Comparison of ENCODE assay signal across 9 cellular contexts in genomic region chr7:2037301-2037804, GRCh38.
DNase-seq lines count a peak whose midpoint lies in the region; ATAC-seq and TF ChIP-seq lines count a peak whose summit lies in the region.
"Had no signal": no experiment of that assay in that cellular context is flagged by ENCODE, and none has a peak within 500 bp of the region (broad histone marks: within the 10 kb centered on the region; RNA-seq: fewer than 3 reads in every experiment).

No MANE protein-coding gene starts in this region.

- in situ Hi-C loops in mammary epithelial cell (cut with MboI; ENCODE audit: low sequenced_read_pairs in 2 of 2) = no loop called here

- H3K9me3 ChIP-seq in mammary epithelial cell (replicated peaks; ENCODE audit: insufficient read depth, low read length) = no peaks in the 10 kb centered on the region
- no peaks in the 10 kb centered on the region for H3K9me3 ChIP-seq in muscle layer of duodenum (ENCODE audit: control insufficient read depth in 1 of 2, low read length in 2 of 2)
- no peaks in the 10 kb centered on the region for H3K9me3 ChIP-seq in aorta (ENCODE audit: control insufficient read depth, low read length)

- ATAC-seq in aorta (ENCODE audit: low FRiP score) (peak; percentile 23), GM18909 (IDR thresholded peaks at IDR 0.05; ENCODE audit: poor library complexity, unreplicated experiment) (no peak)

- H3K27ac ChIP-seq in mammary epithelial cell (ENCODE audit: insufficient read depth, low read depth, low read length) (no peak overlapping the region), muscle layer of duodenum (ENCODE audit: low read length) (no peak overlapping the region), aorta (ENCODE audit: low read depth in 1 of 2, low read length in 2 of 2) (no peak overlapping the region)

- H3K4me3 ChIP-seq in mammary epithelial cell (replicated peaks in 1 of 3; ENCODE audit: insufficient read depth in 1 of 3, low read depth in 2 of 3, low read length in 3 of 3) (no peak overlapping the region), muscle layer of duodenum (ENCODE audit: low read depth in 1 of 2, low read length in 2 of 2) (peak overlapping the region; percentile 46 to 51), aorta (ENCODE audit: low read length in 2 of 2) (no peak overlapping the region)

- no peak overlapping the region for H2AFZ ChIP-seq in mammary epithelial cell (ENCODE audit: low read depth, low read length)

- CTCF ChIA-PET in mammary epithelial cell (lab: Charles Lee; ENCODE audit: low non-redundant PET) = no interaction called here

- no TSS peak for BruUV-seq in mammary epithelial cell (replicated peaks; lab: Mats Ljungman, UMichigan)

- no peaks in the 10 kb centered on the region for H3K79me2 ChIP-seq in mammary epithelial cell (ENCODE audit: insufficient read depth, low read length)

- H3K36me3 ChIP-seq in mammary epithelial cell (ENCODE audit: insufficient read depth, low read length) (no peaks in the 10 kb centered on the region), muscle layer of duodenum (ENCODE audit: control insufficient read depth in 1 of 2, insufficient read depth in 2 of 2, low read length in 2 of 2) (peaks cover 0 to 3% of the 10 kb centered on the region in 2 donors), aorta (ENCODE audit: control insufficient read depth in 1 of 2, insufficient read depth in 2 of 2, low read length in 1 of 2) (no peaks in the 10 kb centered on the region)

- TF ChIP-seq CTCF in mammary epithelial cell (conservative IDR thresholded peaks at IDR 0.05 in 1 of 2, IDR thresholded peaks at IDR 0.05 in 1 of 2; ENCODE audit: extremely low read depth in 1 of 2, insufficient read depth in 1 of 2, low read depth in 1 of 2, low read length in 2 of 2) (no peak), GM10266 (IDR thresholded peaks at IDR 0.05; ENCODE audit: control insufficient read depth, insufficient read depth, low read depth, missing control alignments) (no peak)

- WGBS in mammary epithelial cell (ENCODE audit: low coverage, missing lambda C conversion rate) = 93% methylated on average over 16 of the region's 17 CpGs
- WGBS in aorta, 2 donors = 37 to 41% methylated on average over 17 of the region's 17 CpGs

- H3K4me1 ChIP-seq in mammary epithelial cell (ENCODE audit: insufficient read depth, low read length) = peaks cover 8% of the 10 kb centered on the region
- H3K4me1 ChIP-seq in muscle layer of duodenum (ENCODE audit: control insufficient read depth in 1 of 2, insufficient read depth in 2 of 2, low read length in 2 of 2) = peaks cover 0 to 4% of the 10 kb centered on the region in 2 donors
- no peaks in the 10 kb centered on the region for H3K4me1 ChIP-seq in aorta (ENCODE audit: control insufficient read depth in 1 of 2, insufficient read depth in 2 of 2, low read length in 2 of 2)

- no peaks in the 10 kb centered on the region for H3K27me3 ChIP-seq in mammary epithelial cell (ENCODE audit: insufficient read depth, low read length)
- H3K27me3 ChIP-seq in muscle layer of duodenum (ENCODE audit: low read depth, low read length) = no peaks in the 10 kb centered on the region
- H3K27me3 ChIP-seq in aorta (ENCODE audit: control insufficient read depth in 1 of 2, insufficient read depth in 2 of 2, low read length in 1 of 2) = no peaks in the 10 kb centered on the region

- peak overlapping the region; percentile 21 for H3K4me2 ChIP-seq in mammary epithelial cell (ENCODE audit: insufficient read depth, low read depth, low read length)

- H4K20me1 ChIP-seq in mammary epithelial cell (ENCODE audit: insufficient read depth, low read length) = no peaks in the 10 kb centered on the region

- DNase-seq in stimulated activated naive CD4-positive, alpha-beta T cell (lab: John Stamatoyannopoulos, UW) = peak in 5 of 6 experiments; percentile 24 to 63 (median 34)
- DNase-seq in stimulated activated naive CD4-positive, alpha-beta T cell treated with Interleukin-2 at 50 U/mL for 16 hours (lab: John Stamatoyannopoulos, UW) = no peak
- DNase-seq in mammary epithelial cell (no peak), aorta (peak; percentile 41 to 72), GM10266 (ENCODE audit: extremely low spot score) (no peak), NCI-H226 (no peak)
- DNase-seq: T-helper 9 cell had no signal

- dilution Hi-C loops in mammary epithelial cell (cut with HindIII; ENCODE audit: low sequenced_read_pairs) = loop anchor here (5.0 to 10.0 kb wide), 3 partner anchors 117 to 460 kb away; no protein-coding TSS in a partner anchor

- intact Hi-C loops in mammary epithelial cell (cut with micrococcal nuclease) = no loop called here
- intact Hi-C loops in aorta (cut with DNase I) = no loop called here

- H3K9ac ChIP-seq in mammary epithelial cell (ENCODE audit: insufficient read depth, low read length) = no peak overlapping the region

Comparison
In these comparisons a context has a peak if more than half of its experiments do, and no peak if none do; other contexts are left out.
1. DNase-seq: peak in stimulated activated naive CD4-positive, alpha-beta T cell (5 of 6) and aorta (2 of 2); none in stimulated activated naive CD4-positive, alpha-beta T cell treated with Interleukin-2 at 50 U/mL for 16 hours (single experiment), mammary epithelial cell (single experiment), GM10266 (single experiment) and NCI-H226 (single experiment).
2. H3K4me3 ChIP-seq: peak in muscle layer of duodenum (2 of 2); none in mammary epithelial cell (0 of 3) and aorta (0 of 2).